ENCODE assay signal across 11 cellular contexts in genomic region chr7:55574062-55574717, GRCh38. TPM values are rescaled to one million over a fixed set of nuclear protein-coding genes. Genes with fewer than 3 reads are reported as not detected.
A peak's percentile ranks its signal among the peaks of the same experiment; 100 is the strongest.
DNase-seq lines count a peak whose midpoint lies in the region; ATAC-seq and TF ChIP-seq lines count a peak whose summit lies in the region.
"Had no signal": no experiment of that assay in that cellular context is flagged by ENCODE, and none has a peak within 500 bp of the region (broad histone marks: within the 10 kb centered on the region; RNA-seq: fewer than 3 reads in every experiment).

No MANE protein-coding gene starts in this region.

- ATAC-seq in activated CD8-positive, alpha-beta T cell treated with anti-CD3 and anti-CD28 coated beads for 36 hours, result peak; percentile 7
- ATAC-seq in GM18502 (IDR thresholded peaks at IDR 0.05; ENCODE audit: poor library complexity, unreplicated experiment) (no peak), GM19463 (IDR thresholded peaks at IDR 0.05; ENCODE audit: unreplicated experiment) (no peak)

- POLR2A ChIA-PET in activated CD8-positive, alpha-beta T cell treated with anti-CD3 and anti-CD28 coated beads for 36 hours (lab: Charles Lee), result interaction anchor here (1.0 to 11.2 kb wide), 4 partner anchors 14 to 41 kb away, joined by 3 to 163 read pairs (median 4); no protein-coding TSS in a partner anchor

- H3K4me1 ChIP-seq in left ventricle myocardium inferior (peaks cover 56% of the 10 kb centered on the region), right atrium auricular region (peaks cover 5 to 40% of the 10 kb centered on the region in 2 donors), iPS-20b (ENCODE audit: insufficient read depth, low read length) (peaks cover 26% of the 10 kb centered on the region)

- H3K27ac ChIP-seq in left ventricle myocardium inferior (replicated peaks) (peak overlapping the region; percentile 84), right atrium auricular region (no peak overlapping the region), iPS-20b (ENCODE audit: low read length) (no peak overlapping the region)

- in situ Hi-C loops in G401 (cut with HindIII; ENCODE audit: low sequenced_read_pairs), result no loop called here

- peak overlapping the region; percentile 38 for H3K4me3 Mint-ChIP-seq in activated CD8-positive, alpha-beta T cell treated with anti-CD3 and anti-CD28 coated beads for 36 hours
- H3K4me3 Mint-ChIP-seq in type B pancreatic cell, result peak overlapping the region; percentile 92

- H3K9me3 Mint-ChIP-seq in activated CD8-positive, alpha-beta T cell treated with anti-CD3 and anti-CD28 coated beads for 36 hours, result no peaks in the 10 kb centered on the region
- H3K9me3 Mint-ChIP-seq in type B pancreatic cell, result no peaks in the 10 kb centered on the region

- no peak overlapping the region for H3K9ac ChIP-seq in iPS-20b (ENCODE audit: low read depth, low read length)

- no peaks in the 10 kb centered on the region for H3K27me3 Mint-ChIP-seq in activated CD8-positive, alpha-beta T cell treated with anti-CD3 and anti-CD28 coated beads for 36 hours
- peaks cover 3% of the 10 kb centered on the region for H3K27me3 Mint-ChIP-seq in type B pancreatic cell

- H3K27ac Mint-ChIP-seq in activated CD8-positive, alpha-beta T cell treated with anti-CD3 and anti-CD28 coated beads for 36 hours, result peak overlapping the region; percentile 66
- peak overlapping the region; percentile 17 for H3K27ac Mint-ChIP-seq in type B pancreatic cell

- H3K9me3 ChIP-seq in left ventricle myocardium inferior (replicated peaks) (no peaks in the 10 kb centered on the region), right atrium auricular region (no peaks in the 10 kb centered on the region), iPS-20b (ENCODE audit: insufficient read depth, low read depth, low read length) (no peaks in the 10 kb centered on the region)

- H3K36me3 ChIP-seq in left ventricle myocardium inferior, result no peaks in the 10 kb centered on the region
- H3K36me3 ChIP-seq in right atrium auricular region, result no peaks in the 10 kb centered on the region
- no peaks in the 10 kb centered on the region for H3K36me3 ChIP-seq in iPS-20b (ENCODE audit: insufficient read depth, low read depth, low read length)

- peaks cover 47% of the 10 kb centered on the region for H3K4me1 Mint-ChIP-seq in activated CD8-positive, alpha-beta T cell treated with anti-CD3 and anti-CD28 coated beads for 36 hours (ENCODE audit: low read depth)
- peaks cover 30% of the 10 kb centered on the region for H3K4me1 Mint-ChIP-seq in type B pancreatic cell (ENCODE audit: unreplicated experiment)

- peak overlapping the region; percentile 78 for H3K4me3 ChIP-seq in left ventricle myocardium inferior
- H3K4me3 ChIP-seq in right atrium auricular region, result no peak overlapping the region
- 0 out of 2 replicates have a peak overlapping the region, but pooled peaks have one; percentile 0 for H3K4me3 ChIP-seq in iPS-20b (ENCODE audit: low read length)

- CTCF ChIA-PET in activated CD8-positive, alpha-beta T cell treated with anti-CD3 and anti-CD28 coated beads for 36 hours (lab: Charles Lee), result interaction anchor here (1.0 to 3.3 kb wide), 5 partner anchors 9 to 141 kb away, joined by 3 to 21 read pairs (median 4); no protein-coding TSS in a partner anchor

- no peak for TF ChIP-seq CTCF in left ventricle myocardium inferior (IDR thresholded peaks at IDR 0.05; ENCODE audit: borderline replicate concordance)
- no peak for TF ChIP-seq CTCF in right atrium auricular region (IDR thresholded peaks at IDR 0.05)
- TF ChIP-seq CTCF in activated CD8-positive, alpha-beta T cell treated with anti-CD3 and anti-CD28 coated beads for 36 hours (IDR thresholded peaks at IDR 0.05), result no peak
- no peak for TF ChIP-seq CTCF in type B pancreatic cell (conservative IDR thresholded peaks at IDR 0.05)

- no peak for DNase-seq in left ventricle myocardium inferior
- DNase-seq in right atrium auricular region (ENCODE audit: low spot score), result no peak
- DNase-seq in activated CD8-positive, alpha-beta T cell treated with anti-CD3 and anti-CD28 coated beads for 36 hours, result peak; percentile 54
- no peak for DNase-seq in type B pancreatic cell (ENCODE audit: extremely low spot score, unreplicated experiment)
- no peak for DNase-seq in G401 (ENCODE audit: low spot score)
- DNase-seq: Calu3, GOT3, NCI-H2107 had no signal

- no peaks in the 10 kb centered on the region for H3K27me3 ChIP-seq in left ventricle myocardium inferior (ENCODE audit: low read depth)
- no peaks in the 10 kb centered on the region for H3K27me3 ChIP-seq in right atrium auricular region
- peaks cover 21% of the 10 kb centered on the region for H3K27me3 ChIP-seq in iPS-20b (ENCODE audit: insufficient read depth, low read length)

- intact Hi-C loops in left ventricle myocardium inferior (cut with micrococcal nuclease), result no loop called here
- intact Hi-C loops in activated CD8-positive, alpha-beta T cell treated with anti-CD3 and anti-CD28 coated beads for 36 hours (cut with micrococcal nuclease), result no loop called here

- H3K36me3 Mint-ChIP-seq in activated CD8-positive, alpha-beta T cell treated with anti-CD3 and anti-CD28 coated beads for 36 hours (ENCODE audit: low read depth), result no peaks in the 10 kb centered on the region
- no peaks in the 10 kb centered on the region for H3K36me3 Mint-ChIP-seq in type B pancreatic cell

RNA-seq across cellular contexts. Expression of gene VOPP1, which starts 1.9 kb away (rescaled TPM):
- total RNA-seq in left ventricle myocardium inferior (23.7 TPM), right atrium auricular region (10 to 100 TPM; 21.4 to 24.1 TPM), type B pancreatic cell (ENCODE audit: low replicate concordance) (31.0 and 38.9 TPM in 2 replicates)
- total RNA-seq in activated CD8-positive, alpha-beta T cell treated with anti-CD3 and anti-CD28 coated beads for 36 hours, result 10 to 100 TPM; 32.6 to 34.7 TPM
- total RNA-seq in G401 (2014; rRNA removed; shearing (Covaris generic)), result 27.7 and 38.2 TPM in 2 replicates

Comparison
In these comparisons a context has a peak if more than half of its experiments do, and no peak if none do; other contexts are left out.
1. H3K4me3 ChIP-seq: peak in left ventricle myocardium inferior (single experiment) and iPS-20b (single experiment); none in right atrium auricular region (0 of 2).